ENCODE assay signal across 12 cellular contexts in the genomic region with DNA sequence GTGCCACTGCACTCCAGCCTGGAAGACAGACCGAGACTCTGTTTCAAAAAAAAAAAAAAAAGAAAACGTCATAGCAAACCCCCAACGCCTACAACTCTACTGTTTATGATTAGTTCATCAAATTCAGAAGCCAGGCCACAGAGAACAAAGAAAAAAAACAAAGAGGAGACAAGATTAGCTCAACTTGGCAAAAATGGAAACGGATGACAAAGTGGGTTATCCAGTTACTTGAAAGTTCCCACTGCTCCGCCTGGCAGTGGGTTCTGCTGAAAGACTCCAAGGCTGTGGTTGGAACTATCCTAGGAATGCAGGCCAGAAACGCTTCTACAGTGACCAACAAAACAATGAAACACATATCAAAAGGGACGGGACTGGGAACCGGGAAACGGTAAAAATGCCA. TPM values are rescaled to one million over a fixed set of nuclear protein-coding genes. Genes with fewer than 3 reads are reported as not detected.
DNase-seq lines count a peak whose midpoint lies in the region; ATAC-seq, FAIRE-seq and TF ChIP-seq lines count a peak whose summit lies in the region.
"Had no signal": no experiment of that assay in that cellular context is flagged by ENCODE, and none has a peak within 500 bp of the region (broad histone marks: within the 10 kb centered on the region; RNA-seq: fewer than 3 reads in every experiment).

No MANE protein-coding gene starts in this region.

- no peak overlapping the region for H2BK15ac ChIP-seq in mesenchymal stem cell (ENCODE audit: low read depth, poor library complexity, severe bottlenecking)

- no TSS peak for BruUV-seq in HepG2 (replicated peaks; lab: Mats Ljungman, UMichigan)

- no peak for TF ChIP-seq RAD21 in HepG2 (CRISPR knock-in tag; IDR thresholded peaks at IDR 0.05)

- POLR2A ChIA-PET in HepG2 (lab: Yijun Ruan, JAX): no interaction called here
- POLR2A ChIA-PET in naive thymus-derived CD4-positive, alpha-beta T cell (lab: Charles Lee): no interaction called here

- H3K4me1 Mint-ChIP-seq in naive thymus-derived CD4-positive, alpha-beta T cell: no peaks in the 10 kb centered on the region
- H3K4me1 Mint-ChIP-seq: activated CD4-positive, alpha-beta memory T cell treated with anti-CD3 and anti-CD28 coated beads, Interleukin-2, amount 10 ng/mL, durations not matched to agents 7 days and 5 days had no signal

- no peak overlapping the region for H2AK5ac ChIP-seq in mesenchymal stem cell (ENCODE audit: low read length, severe bottlenecking)

- DNase-seq in HepG2 (ENCODE audit: low spot score) (peak; percentile 47), right lobe of liver (no peak), choroid plexus epithelial cell (ENCODE audit: low read depth) (peak; percentile 91), mesenchymal stem cell (peak; percentile 95), NCI-H2029 treated with DMSO at 0.1 percent for 48 hours (lab: John Stamatoyannopoulos, UW) (no peak), AML-193 (lab: John Stamatoyannopoulos, UW) (no peak), NCI-H2196 (lab: John Stamatoyannopoulos, UW; ENCODE audit: unreplicated experiment) (no peak)
- DNase-seq in naive thymus-derived CD4-positive, alpha-beta T cell: no peak
- DNase-seq: activated CD4-positive, alpha-beta memory T cell treated with anti-CD3 and anti-CD28 coated beads, Interleukin-2, amount 10 ng/mL, durations not matched to agents 7 days and 5 days; caudate nucleus; Karpas-422 had no signal

- in situ Hi-C loops in HepG2 (cut with HindIII; ENCODE audit: extremely low pct_ligation_motif_present, low pct_unique_long_range_greater_than_20kb): no loop called here

- no peaks in the 10 kb centered on the region for H4K20me1 ChIP-seq in HepG2 (ENCODE audit: insufficient read depth, low read length)

- no peak for TF ChIP-seq POLR2A in HepG2 (IDR thresholded peaks at IDR 0.05; ENCODE audit: insufficient read depth in 1 of 2, low read depth in 2 of 2, low read length in 2 of 2)
- TF ChIP-seq POLR2A in right lobe of liver (IDR thresholded peaks at IDR 0.05): no peak

- FAIRE-seq in HepG2 (lab: Jason Lieb, UNC): no peak

- intact Hi-C loops in HepG2 (cut with micrococcal nuclease; ENCODE audit: unreplicated experiment) (no loop called here), right lobe of liver (cut with DNase I) (no loop called here)
- intact Hi-C loops in naive thymus-derived CD4-positive, alpha-beta T cell (cut with micrococcal nuclease): no loop called here

- H2AFZ ChIP-seq in HepG2 (ENCODE audit: low read length): no peak overlapping the region
- H2AFZ ChIP-seq in mesenchymal stem cell (ENCODE audit: low read depth, low read length): no peak overlapping the region

- H3K79me2 ChIP-seq in HepG2 (ENCODE audit: insufficient read depth, low read length): no peaks in the 10 kb centered on the region

- H3K36me3 ChIP-seq in HepG2 (replicated peaks in 1 of 2; ENCODE audit: control insufficient read depth in 1 of 2, insufficient read depth in 2 of 2, low read length in 2 of 2) (peaks cover 0 to 1% of the 10 kb centered on the region in 2 experiments; a peak in 1 of 5 replicates), right lobe of liver (no peaks in the 10 kb centered on the region), mesenchymal stem cell (ENCODE audit: control insufficient read depth in 1 of 2, insufficient read depth in 2 of 2, low read depth in 1 of 2, low read length in 2 of 2) (peaks cover 0 to 6% of the 10 kb centered on the region in 2 experiments)
- no peaks in the 10 kb centered on the region for H3K36me3 ChIP-seq in naive thymus-derived CD4-positive, alpha-beta T cell (ENCODE audit: control insufficient read depth in 2 of 3, insufficient read depth in 3 of 3, low read length in 3 of 3)

- H3K9me3 ChIP-seq in HepG2 (ENCODE audit: low read length): no peaks in the 10 kb centered on the region
- H3K9me3 ChIP-seq in right lobe of liver: no peaks in the 10 kb centered on the region
- H3K9me3 ChIP-seq in mesenchymal stem cell (ENCODE audit: control insufficient read depth, low read length): peaks cover 4% of the 10 kb centered on the region
- no peaks in the 10 kb centered on the region for H3K9me3 ChIP-seq in naive thymus-derived CD4-positive, alpha-beta T cell (ENCODE audit: control insufficient read depth in 2 of 3, low read length in 3 of 3)

- no peak overlapping the region for H3K9ac ChIP-seq in HepG2 (ENCODE audit: insufficient read depth, low read depth, low read length)
- peak overlapping the region; percentile 79 for H3K9ac ChIP-seq in mesenchymal stem cell (ENCODE audit: low read length)
- H3K9ac ChIP-seq: BLaER1 had no signal

- H3K4me3 Mint-ChIP-seq in naive thymus-derived CD4-positive, alpha-beta T cell: no peak overlapping the region
- H3K4me3 Mint-ChIP-seq: activated CD4-positive, alpha-beta memory T cell treated with anti-CD3 and anti-CD28 coated beads, Interleukin-2, amount 10 ng/mL, durations not matched to agents 7 days and 5 days had no signal

- no peak for TF ChIP-seq CTCF in HepG2 (CRISPR knock-in tag; IDR thresholded peaks at IDR 0.05)
- TF ChIP-seq CTCF in right lobe of liver (IDR thresholded peaks at IDR 0.05): no peak
- no peak for TF ChIP-seq CTCF in choroid plexus epithelial cell (conservative IDR thresholded peaks at IDR 0.05; ENCODE audit: low read depth, low read length)

- CTCF ChIA-PET in HepG2 (lab: Yijun Ruan, JAX; ENCODE audit: low intra/inter-chr PET ratio, low total read pairs): no interaction called here
- CTCF ChIA-PET in naive thymus-derived CD4-positive, alpha-beta T cell (lab: Charles Lee): no interaction called here

- no peak overlapping the region for H3K4ac ChIP-seq in mesenchymal stem cell (ENCODE audit: low read depth in 1 of 2, low read length in 2 of 2)

- H3K4me2 ChIP-seq in HepG2 (ENCODE audit: low read depth, low read length) (no peak overlapping the region), mesenchymal stem cell (ENCODE audit: low read length, poor library complexity, severe bottlenecking) (no peak overlapping the region)
- H3K4me2 ChIP-seq: BLaER1 had no signal

- no peak overlapping the region for H4K8ac ChIP-seq in mesenchymal stem cell (ENCODE audit: low read length)

- H3K18ac ChIP-seq in mesenchymal stem cell (ENCODE audit: low read depth in 1 of 2, low read length in 2 of 2): no peak overlapping the region

- H3K27me3 ChIP-seq in HepG2 (ENCODE audit: control insufficient read depth in 1 of 2, insufficient read depth in 2 of 2, low read length in 2 of 2) (no peaks in the 10 kb centered on the region), right lobe of liver (no peaks in the 10 kb centered on the region), mesenchymal stem cell (ENCODE audit: control insufficient read depth in 1 of 2, insufficient read depth in 1 of 2, low read length in 2 of 2) (no peaks in the 10 kb centered on the region)
- no peaks in the 10 kb centered on the region for H3K27me3 ChIP-seq in naive thymus-derived CD4-positive, alpha-beta T cell (ENCODE audit: control insufficient read depth in 2 of 2, insufficient read depth in 2 of 2, low read length in 2 of 2)
- H3K27me3 ChIP-seq: BLaER1 had no signal

- H3K4me3 ChIP-seq in HepG2 (replicated peaks in 1 of 3; ENCODE audit: insufficient read depth in 1 of 3, low read depth in 2 of 3, low read length in 3 of 3): no peak overlapping the region
- no peak overlapping the region for H3K4me3 ChIP-seq in right lobe of liver
- H3K4me3 ChIP-seq in choroid plexus epithelial cell (ENCODE audit: low read depth, low read length): no peak overlapping the region
- H3K4me3 ChIP-seq in mesenchymal stem cell (ENCODE audit: insufficient read depth in 1 of 2, low read depth in 1 of 2, low read length in 2 of 2): no peak overlapping the region
- H3K4me3 ChIP-seq in naive thymus-derived CD4-positive, alpha-beta T cell (ENCODE audit: low read length): no peak overlapping the region
- H3K4me3 ChIP-seq: BLaER1 had no signal

- peaks cover 0 to 4% (median 0%) of the 10 kb centered on the region in 5 donors for H3K27me3 Mint-ChIP-seq in naive thymus-derived CD4-positive, alpha-beta T cell
- H3K27me3 Mint-ChIP-seq: activated CD4-positive, alpha-beta memory T cell treated with anti-CD3 and anti-CD28 coated beads, Interleukin-2, amount 10 ng/mL, durations not matched to agents 7 days and 5 days had no signal

- H3K36me3 Mint-ChIP-seq in naive thymus-derived CD4-positive, alpha-beta T cell: no peaks in the 10 kb centered on the region

- no peak overlapping the region for H4K91ac ChIP-seq in mesenchymal stem cell (ENCODE audit: low read length)

- no peak overlapping the region for H3K14ac ChIP-seq in mesenchymal stem cell (ENCODE audit: low read length in 2 of 2)

- no peaks in the 10 kb centered on the region for H3K4me1 ChIP-seq in HepG2 (ENCODE audit: insufficient read depth, low read length)
- H3K4me1 ChIP-seq in right lobe of liver: no peaks in the 10 kb centered on the region
- peaks cover 11% of the 10 kb centered on the region for H3K4me1 ChIP-seq in mesenchymal stem cell (ENCODE audit: control insufficient read depth, insufficient read depth, low read depth, low read length)
- H3K4me1 ChIP-seq in naive thymus-derived CD4-positive, alpha-beta T cell (ENCODE audit: control insufficient read depth in 2 of 2, insufficient read depth in 2 of 2, low read length in 2 of 2): no peaks in the 10 kb centered on the region

- no peak overlapping the region for H3K27ac ChIP-seq in HepG2 (ENCODE audit: extremely low read length, insufficient read depth, low read length)
- no peak overlapping the region for H3K27ac ChIP-seq in right lobe of liver
- H3K27ac ChIP-seq in mesenchymal stem cell (ENCODE audit: low read length, poor library complexity, severe bottlenecking): peak overlapping the region; percentile 59
- no peak overlapping the region for H3K27ac ChIP-seq in naive thymus-derived CD4-positive, alpha-beta T cell (ENCODE audit: low read depth, low read length)
- H3K27ac ChIP-seq: BLaER1 had no signal

- no peak overlapping the region for H2BK120ac ChIP-seq in mesenchymal stem cell (ENCODE audit: low read depth, low read length)

- H3K79me1 ChIP-seq in mesenchymal stem cell (replicated peaks; ENCODE audit: low read length, poor library complexity, severe bottlenecking): peaks cover 22% of the 10 kb centered on the region

- H3K23ac ChIP-seq in mesenchymal stem cell (ENCODE audit: low read length in 2 of 2): no peak overlapping the region

- ATAC-seq in HepG2 (no peak), right lobe of liver (no peak)
- ATAC-seq in naive thymus-derived CD4-positive, alpha-beta T cell: no peak

- WGBS in HepG2 (ENCODE audit: low lambda C conversion rate): 90% methylated on average over 9 of the region's 9 CpGs
- WGBS in right lobe of liver (ENCODE audit: insufficient coverage, low coverage, low lambda C conversion rate, missing lambda C conversion rate): 88% methylated on average over 8 of the region's 9 CpGs
- 47% methylated on average over 7 of the region's 9 CpGs for WGBS in mesenchymal stem cell

- peaks cover 0 to 4% (median 0%) of the 10 kb centered on the region in 11 donors for H3K9me3 Mint-ChIP-seq in naive thymus-derived CD4-positive, alpha-beta T cell
- H3K9me3 Mint-ChIP-seq: activated CD4-positive, alpha-beta memory T cell treated with anti-CD3 and anti-CD28 coated beads, Interleukin-2, amount 10 ng/mL, durations not matched to agents 7 days and 5 days had no signal

- no peak overlapping the region for H2BK5ac ChIP-seq in mesenchymal stem cell (ENCODE audit: low read depth, low read length, poor library complexity, severe bottlenecking)

- no peak overlapping the region for H2BK12ac ChIP-seq in mesenchymal stem cell (ENCODE audit: low read length in 2 of 2)

- TF ChIP-seq EP300 in HepG2 (IDR thresholded peaks at IDR 0.05; ENCODE audit: low read depth in 2 of 2, low read length in 2 of 2) (no peak), HepG2 (CRISPR knock-in tag; IDR thresholded peaks at IDR 0.05; ENCODE audit: borderline replicate concordance) (no peak)

- H3K27ac Mint-ChIP-seq in naive thymus-derived CD4-positive, alpha-beta T cell: peak overlapping the region in 1 of 9 donors; percentile 25
- H3K27ac Mint-ChIP-seq: activated CD4-positive, alpha-beta memory T cell treated with anti-CD3 and anti-CD28 coated beads, Interleukin-2, amount 10 ng/mL, durations not matched to agents 7 days and 5 days had no signal

RNA-seq across cellular contexts. Expression of a gene that starts 53.1 kb away (rescaled TPM):
- total RNA-seq in HepG2 (2016; rRNA removed; fragmentation: Illumina TruSeq; extraction: Trizol) (25.5 and 30.3 TPM in 2 replicates), right lobe of liver (10 to 100 TPM in 5 of 6 experiments, 1 to 10 TPM in 1; 10.0 to 18.1 (median 13.4) TPM)
- total RNA-seq in HepG2 (2016; cell fraction: cytosol; rRNA removed; fragmentation: Illumina TruSeq; extraction: Trizol; ENCODE audit: low read depth): 4.8 and 5.8 TPM in 2 replicates
- 26.8 and 31.7 TPM in 2 replicates for total RNA-seq in HepG2 (2016; cell fraction: insoluble cytoplasmic fraction; rRNA removed; fragmentation: Illumina TruSeq; extraction: Trizol)
- 8.4 and 8.7 TPM in 2 replicates for total RNA-seq in HepG2 (2016; cell fraction: membrane; rRNA removed; fragmentation: Illumina TruSeq; extraction: Trizol)
- 17.8 and 20.7 TPM in 2 replicates for total RNA-seq in HepG2 (2016; cell fraction: nucleus; rRNA removed; fragmentation: Illumina TruSeq; extraction: Trizol)
- 12.3 and 12.4 TPM in 2 replicates for polyA plus RNA-seq in HepG2 (2011; rRNA removed)
- polyA plus RNA-seq in HepG2 (2011; cell fraction: cytosol; rRNA removed): 16.1 and 17.4 TPM in 2 replicates
- 9.4 and 10.2 TPM in 2 replicates for polyA plus RNA-seq in HepG2 (2011; cell fraction: nucleus; rRNA removed)
- 12.8 and 14.9 TPM in 2 replicates for polyA plus RNA-seq in HepG2 (2012)
- 3.0 and 3.1 TPM in 2 replicates for polyA plus RNA-seq in HepG2 (2016; cell fraction: cytosol; fragmentation: Illumina TruSeq; extraction: Trizol; ENCODE audit: low read depth)
- polyA plus RNA-seq in HepG2 (2016; cell fraction: insoluble cytoplasmic fraction; fragmentation: Illumina TruSeq; extraction: Trizol; ENCODE audit: low read depth): 25.8 and 28.8 TPM in 2 replicates
- polyA plus RNA-seq in HepG2 (2016; cell fraction: membrane; fragmentation: Illumina TruSeq; extraction: Trizol; ENCODE audit: low read depth): 4.6 and 4.9 TPM in 2 replicates
- 13.4 and 15.4 TPM in 2 replicates for polyA plus RNA-seq in HepG2 (2016; cell fraction: nucleus; fragmentation: Illumina TruSeq; extraction: Trizol; ENCODE audit: insufficient read depth, low read depth)
- polyA minus RNA-seq in HepG2 (2011; rRNA and poly(A)+ RNA removed; ENCODE audit: low replicate concordance): 12.6 and 16.7 TPM in 2 replicates
- polyA minus RNA-seq in HepG2 (2011; cell fraction: cytosol; rRNA and poly(A)+ RNA removed): 6.9 and 10.1 TPM in 2 replicates
- polyA minus RNA-seq in HepG2 (2011; cell fraction: nucleus; rRNA and poly(A)+ RNA removed): 28.8 and 34.7 TPM in 2 replicates
- polyA plus RNA-seq in mesenchymal stem cell (2013, experiment 1 of 2): 6.9 TPM
- 6.6 TPM for polyA plus RNA-seq in mesenchymal stem cell (2013, experiment 2 of 2)
- total RNA-seq in naive thymus-derived CD4-positive, alpha-beta T cell: 10 to 100 TPM; 19.3 to 47.1 (median 25.9) TPM
- 10 to 100 TPM; 24.4 to 32.5 TPM for polyA plus RNA-seq in naive thymus-derived CD4-positive, alpha-beta T cell

RNA-seq across cellular contexts. Expression of a gene that starts 53.2 kb away (rescaled TPM):
- total RNA-seq in HepG2 (2016; rRNA removed; fragmentation: Illumina TruSeq; extraction: Trizol) (87.8 and 112 TPM in 2 replicates), right lobe of liver (10 to 100 TPM; 34.6 to 66.4 (median 39.9) TPM)
- 9.8 and 11.3 TPM in 2 replicates for total RNA-seq in HepG2 (2016; cell fraction: cytosol; rRNA removed; fragmentation: Illumina TruSeq; extraction: Trizol; ENCODE audit: low read depth)
- 79.1 and 124 TPM in 2 replicates for total RNA-seq in HepG2 (2016; cell fraction: insoluble cytoplasmic fraction; rRNA removed; fragmentation: Illumina TruSeq; extraction: Trizol)
- 22.5 and 25.3 TPM in 2 replicates for total RNA-seq in HepG2 (2016; cell fraction: membrane; rRNA removed; fragmentation: Illumina TruSeq; extraction: Trizol)
- total RNA-seq in HepG2 (2016; cell fraction: nucleus; rRNA removed; fragmentation: Illumina TruSeq; extraction: Trizol): 44.3 and 54.7 TPM in 2 replicates
- polyA plus RNA-seq in HepG2 (2011; rRNA removed): 42.0 and 53.7 TPM in 2 replicates
- 29.7 and 47.5 TPM in 2 replicates for polyA plus RNA-seq in HepG2 (2011; cell fraction: cytosol; rRNA removed)
- polyA plus RNA-seq in HepG2 (2011; cell fraction: nucleus; rRNA removed): 30.6 and 44.9 TPM in 2 replicates
- polyA plus RNA-seq in HepG2 (2012): 56.4 and 101 TPM in 2 replicates
- polyA plus RNA-seq in HepG2 (2016; cell fraction: cytosol; fragmentation: Illumina TruSeq; extraction: Trizol; ENCODE audit: low read depth): 6.7 and 7.7 TPM in 2 replicates
- 153 and 154 TPM in 2 replicates for polyA plus RNA-seq in HepG2 (2016; cell fraction: insoluble cytoplasmic fraction; fragmentation: Illumina TruSeq; extraction: Trizol; ENCODE audit: low read depth)
- polyA plus RNA-seq in HepG2 (2016; cell fraction: membrane; fragmentation: Illumina TruSeq; extraction: Trizol; ENCODE audit: low read depth): 13.2 and 14.9 TPM in 2 replicates
- polyA plus RNA-seq in HepG2 (2016; cell fraction: nucleus; fragmentation: Illumina TruSeq; extraction: Trizol; ENCODE audit: insufficient read depth, low read depth): 86.8 and 90.1 TPM in 2 replicates
- polyA minus RNA-seq in HepG2 (2011; rRNA and poly(A)+ RNA removed; ENCODE audit: low replicate concordance): 13.1 and 20.3 TPM in 2 replicates
- 14.1 and 21.6 TPM in 2 replicates for polyA minus RNA-seq in HepG2 (2011; cell fraction: cytosol; rRNA and poly(A)+ RNA removed)
- polyA minus RNA-seq in HepG2 (2011; cell fraction: nucleus; rRNA and poly(A)+ RNA removed): 37.0 and 38.0 TPM in 2 replicates
- polyA plus RNA-seq in mesenchymal stem cell (2013, experiment 1 of 2): 35.2 TPM
- 34.5 TPM for polyA plus RNA-seq in mesenchymal stem cell (2013, experiment 2 of 2)
- total RNA-seq in naive thymus-derived CD4-positive, alpha-beta T cell: 10 to 100 TPM; 60.1 to 79.0 (median 77.6) TPM
- polyA plus RNA-seq in naive thymus-derived CD4-positive, alpha-beta T cell: 100 to 1,000 TPM in 1 of 2 donors, 10 to 100 TPM in 1; 94.2 to 102 TPM

Comparison
In these comparisons a context has a peak if more than half of its experiments do, and no peak if none do; other contexts are left out.
1. DNase-seq: peak in HepG2 (single experiment), choroid plexus epithelial cell (single experiment) and mesenchymal stem cell (single experiment); none in right lobe of liver (0 of 3), NCI-H2029 treated with DMSO at 0.1 percent for 48 hours (single experiment), AML-193 (0 of 2), NCI-H2196 (single experiment) and naive thymus-derived CD4-positive, alpha-beta T cell (0 of 9).